ENCODE assay signal across 1 cellular context in the genomic region with DNA sequence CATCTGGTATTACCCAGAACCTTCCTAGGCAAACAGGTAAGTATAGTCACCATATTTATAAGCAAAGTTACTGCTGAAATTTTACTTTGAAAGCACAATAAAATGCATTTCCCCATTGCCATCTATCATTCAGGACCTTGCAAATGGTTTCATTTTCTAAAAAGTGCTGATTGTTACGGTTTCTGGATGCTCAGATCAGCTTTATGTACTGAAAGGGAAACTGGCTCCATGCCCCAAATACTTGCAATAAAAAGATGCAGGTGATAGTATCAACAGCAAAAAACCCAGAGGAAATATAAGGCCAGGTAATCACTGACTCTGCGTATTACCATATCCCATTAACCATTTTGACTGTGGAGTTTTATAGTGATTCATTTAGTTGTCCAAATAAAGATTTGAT.
TF ChIP-seq lines count a peak whose summit lies in the region.

No MANE protein-coding gene starts in this region.

TF ChIP-seq in A549, 52 proteins besides CTCF, POLR2A, EP300 and RAD21 (continued from another document):
- TF ChIP-seq, protein P1, sequence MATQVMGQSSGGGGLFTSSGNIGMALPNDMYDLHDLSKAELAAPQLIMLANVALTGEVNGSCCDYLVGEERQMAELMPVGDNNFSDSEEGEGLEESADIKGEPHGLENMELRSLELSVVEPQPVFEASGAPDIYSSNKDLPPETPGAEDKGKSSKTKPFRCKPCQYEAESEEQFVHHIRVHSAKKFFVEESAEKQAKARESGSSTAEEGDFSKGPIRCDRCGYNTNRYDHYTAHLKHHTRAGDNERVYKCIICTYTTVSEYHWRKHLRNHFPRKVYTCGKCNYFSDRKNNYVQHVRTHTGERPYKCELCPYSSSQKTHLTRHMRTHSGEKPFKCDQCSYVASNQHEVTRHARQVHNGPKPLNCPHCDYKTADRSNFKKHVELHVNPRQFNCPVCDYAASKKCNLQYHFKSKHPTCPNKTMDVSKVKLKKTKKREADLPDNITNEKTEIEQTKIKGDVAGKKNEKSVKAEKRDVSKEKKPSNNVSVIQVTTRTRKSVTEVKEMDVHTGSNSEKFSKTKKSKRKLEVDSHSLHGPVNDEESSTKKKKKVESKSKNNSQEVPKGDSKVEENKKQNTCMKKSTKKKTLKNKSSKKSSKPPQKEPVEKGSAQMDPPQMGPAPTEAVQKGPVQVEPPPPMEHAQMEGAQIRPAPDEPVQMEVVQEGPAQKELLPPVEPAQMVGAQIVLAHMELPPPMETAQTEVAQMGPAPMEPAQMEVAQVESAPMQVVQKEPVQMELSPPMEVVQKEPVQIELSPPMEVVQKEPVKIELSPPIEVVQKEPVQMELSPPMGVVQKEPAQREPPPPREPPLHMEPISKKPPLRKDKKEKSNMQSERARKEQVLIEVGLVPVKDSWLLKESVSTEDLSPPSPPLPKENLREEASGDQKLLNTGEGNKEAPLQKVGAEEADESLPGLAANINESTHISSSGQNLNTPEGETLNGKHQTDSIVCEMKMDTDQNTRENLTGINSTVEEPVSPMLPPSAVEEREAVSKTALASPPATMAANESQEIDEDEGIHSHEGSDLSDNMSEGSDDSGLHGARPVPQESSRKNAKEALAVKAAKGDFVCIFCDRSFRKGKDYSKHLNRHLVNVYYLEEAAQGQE (IDR thresholded peaks at IDR 0.05): no peak
- TF ChIP-seq NFE2L2 (conservative IDR thresholded peaks at IDR 0.05; ENCODE audit: low read length) (no peak), ZC3H11A (IDR thresholded peaks at IDR 0.05) (no peak), MAFK (IDR thresholded peaks at IDR 0.05; ENCODE audit: partially characterized antibody) (peak; percentile 35)
